Comparison of ENCODE assay signal across 9 cellular contexts in the genomic region with DNA sequence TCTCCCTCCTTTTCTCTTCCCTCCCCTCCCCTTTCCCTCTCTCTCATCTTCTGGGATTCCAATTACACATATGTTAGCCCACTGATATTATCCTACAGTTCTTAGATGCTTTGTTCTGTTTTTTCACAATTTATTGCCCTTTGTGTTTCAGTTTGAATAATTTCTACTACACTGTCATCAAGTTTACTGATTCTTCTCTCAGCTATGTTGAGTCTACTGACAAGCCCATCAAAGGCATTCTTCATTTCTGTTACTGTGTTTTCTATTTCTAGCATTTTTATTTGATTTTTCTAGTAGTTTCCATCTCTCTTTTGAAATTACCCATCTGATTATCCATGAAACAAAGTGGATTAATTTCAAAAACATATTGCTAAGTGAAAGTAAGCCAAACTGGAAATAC.
"Had no signal": no experiment of that assay in that cellular context is flagged by ENCODE, and none has a peak within 500 bp of the region (broad histone marks: within the 10 kb centered on the region; RNA-seq: fewer than 3 reads in every experiment).

No MANE protein-coding gene starts in this region.

- H3K9ac ChIP-seq: GM23248, KMS-11 had no signal

- H3K4me2 ChIP-seq: KMS-11 had no signal

- H3K27ac Mint-ChIP-seq: HFFc6 had no signal

- H3K4me3 ChIP-seq: GM23248, HAP-1 had no signal

- H3K36me3 ChIP-seq: HAP-1 had no signal

- H2AFZ ChIP-seq: GM23248 had no signal

- H3K9me3 ChIP-seq: HAP-1 had no signal

- H3K4me3 Mint-ChIP-seq: HFFc6 had no signal

- H3K27ac ChIP-seq: GM23248, HL-60, KMS-11 had no signal

- DNase-seq: GM23248, GOT3, H7, HFFc6, IMR-90, KBM-7 had no signal

- H3K4me1 ChIP-seq: HAP-1 had no signal
